9 cellular contexts compared by ENCODE assay signal in genomic region chr1:245051349-245052221, GRCh38.
A peak's percentile ranks its signal among the peaks of the same experiment; 100 is the strongest.
DNase-seq lines count a peak whose midpoint lies in the region; ATAC-seq and TF ChIP-seq lines count a peak whose summit lies in the region.
"Had no signal": no experiment of that assay in that cellular context is flagged by ENCODE, and none has a peak within 500 bp of the region (broad histone marks: within the 10 kb centered on the region; RNA-seq: fewer than 3 reads in every experiment).

No MANE protein-coding gene starts in this region.

- TF ChIP-seq CTCF in testis (IDR thresholded peaks at IDR 0.05) = no peak

- peaks cover 16% of the 10 kb centered on the region for H3K4me1 Mint-ChIP-seq in activated naive CD4-positive, alpha-beta T cell treated with anti-CD3 and anti-CD28 coated beads for 36 hours (ENCODE audit: low read depth)
- H3K4me1 Mint-ChIP-seq in immature natural killer cell = peaks cover 20 to 25% of the 10 kb centered on the region in 2 donors

- CTCF ChIA-PET in activated naive CD4-positive, alpha-beta T cell treated with anti-CD3 and anti-CD28 coated beads for 36 hours (lab: Charles Lee) = interaction anchor here (0.6 to 3.8 kb wide), 8 partner anchors 9 to 753 kb away, joined by 3 to 23 read pairs (median 3); no protein-coding TSS in a partner anchor

- WGBS in testis, 2 donors = 53 to 66% methylated on average over 18 of the region's 18 CpGs

- H3K27ac Mint-ChIP-seq in activated naive CD4-positive, alpha-beta T cell treated with anti-CD3 and anti-CD28 coated beads for 36 hours = no peak overlapping the region
- H3K27ac Mint-ChIP-seq in activated naive CD4-positive, alpha-beta T cell treated with anti-CD3 and anti-CD28 coated beads, Interleukin-2, amount 50 U/mL, for 72 hours = peak overlapping the region; percentile 56 to 72
- peak overlapping the region in 3 of 6 donors; percentile 4 to 32 (median 20) for H3K27ac Mint-ChIP-seq in immature natural killer cell

- TF ChIP-seq POLR2A in testis (IDR thresholded peaks at IDR 0.05) = no peak

- intact Hi-C loops in activated naive CD4-positive, alpha-beta T cell treated with anti-CD3 and anti-CD28 coated beads for 36 hours (cut with micrococcal nuclease) = loop anchor here (2.0 kb wide), 1 partner anchor 81 kb away; no protein-coding TSS in a partner anchor
- intact Hi-C loops in testis (cut with DNase I; ENCODE audit: low total_unique reads) = no loop called here

- H3K36me3 ChIP-seq in testis (ENCODE audit: low read depth, missing control alignments) = no peaks in the 10 kb centered on the region
- H3K36me3 ChIP-seq: ascending aorta had no signal

- no peak overlapping the region for H3K27ac ChIP-seq in testis
- H3K27ac ChIP-seq: ascending aorta had no signal

- H3K27me3 Mint-ChIP-seq in activated naive CD4-positive, alpha-beta T cell treated with anti-CD3 and anti-CD28 coated beads for 36 hours (ENCODE audit: low read depth) = peaks cover 6% of the 10 kb centered on the region
- H3K27me3 Mint-ChIP-seq in immature natural killer cell (ENCODE audit: low read depth in 3 of 3) = peaks cover 4 to 12% (median 7%) of the 10 kb centered on the region in 3 donors

- peak; percentile 65 for DNase-seq in activated naive CD4-positive, alpha-beta T cell treated with anti-CD3 and anti-CD28 coated beads for 36 hours
- no peak for DNase-seq in activated naive CD4-positive, alpha-beta T cell (lab: John Stamatoyannopoulos, UW)
- DNase-seq in activated naive CD4-positive, alpha-beta T cell treated with anti-CD3 and anti-CD28 coated beads, Interleukin-2, amount 50 U/mL, for 72 hours (ENCODE audit: low spot score in 2 of 2) = no peak
- peak in 2 of 3 donors; percentile 6 to 16 for DNase-seq in immature natural killer cell
- DNase-seq in testis = peak; percentile 30
- DNase-seq in NCI-H1694 (lab: John Stamatoyannopoulos, UW) = no peak
- DNase-seq in HuH-7.5 (ENCODE audit: low spot score) = no peak

- no peaks in the 10 kb centered on the region for H3K27me3 ChIP-seq in testis
- H3K27me3 ChIP-seq: ascending aorta had no signal

- peak; percentile 65 to 77 for ATAC-seq in activated naive CD4-positive, alpha-beta T cell treated with anti-CD3 and anti-CD28 coated beads, Interleukin-2, amount 50 U/mL, for 72 hours
- ATAC-seq in GM19328 (IDR thresholded peaks at IDR 0.05; ENCODE audit: unreplicated experiment) = no peak

- no peaks in the 10 kb centered on the region for H3K9me3 ChIP-seq in testis
- H3K9me3 ChIP-seq: ascending aorta had no signal

- H3K4me1 ChIP-seq in testis = no peaks in the 10 kb centered on the region
- H3K4me1 ChIP-seq: ascending aorta had no signal

- H3K9me3 Mint-ChIP-seq in activated naive CD4-positive, alpha-beta T cell treated with anti-CD3 and anti-CD28 coated beads for 36 hours = no peaks in the 10 kb centered on the region
- H3K9me3 Mint-ChIP-seq in activated naive CD4-positive, alpha-beta T cell treated with anti-CD3 and anti-CD28 coated beads, Interleukin-2, amount 50 U/mL, for 72 hours = no peaks in the 10 kb centered on the region
- H3K9me3 Mint-ChIP-seq in immature natural killer cell = no peaks in the 10 kb centered on the region

- no peaks in the 10 kb centered on the region for H3K36me3 Mint-ChIP-seq in activated naive CD4-positive, alpha-beta T cell treated with anti-CD3 and anti-CD28 coated beads for 36 hours (ENCODE audit: low read depth)
- peaks cover 0 to 10% of the 10 kb centered on the region in 2 donors for H3K36me3 Mint-ChIP-seq in activated naive CD4-positive, alpha-beta T cell treated with anti-CD3 and anti-CD28 coated beads, Interleukin-2, amount 50 U/mL, for 72 hours
- H3K36me3 Mint-ChIP-seq in immature natural killer cell = peaks cover 0 to 7% (median 0%) of the 10 kb centered on the region in 3 donors

- H3K4me3 ChIP-seq in testis = no peak overlapping the region
- H3K4me3 ChIP-seq: ascending aorta had no signal

- H3K4me3 Mint-ChIP-seq in activated naive CD4-positive, alpha-beta T cell treated with anti-CD3 and anti-CD28 coated beads for 36 hours = peak overlapping the region; percentile 40
- H3K4me3 Mint-ChIP-seq in immature natural killer cell = peak overlapping the region; percentile 46 to 74 (median 67)

Comparison
In these comparisons a context has a peak if more than half of its experiments do, and no peak if none do; other contexts are left out.
1. DNase-seq: peak in activated naive CD4-positive, alpha-beta T cell treated with anti-CD3 and anti-CD28 coated beads for 36 hours (single experiment), immature natural killer cell (2 of 3) and testis (single experiment); none in activated naive CD4-positive, alpha-beta T cell (0 of 4), activated naive CD4-positive, alpha-beta T cell treated with anti-CD3 and anti-CD28 coated beads, Interleukin-2, amount 50 U/mL, for 72 hours (0 of 2), NCI-H1694 (single experiment) and HuH-7.5 (single experiment).